29 cellular contexts compared by ENCODE assay signal in genomic region chr6:79704200-79704599, GRCh38.
"Had no signal": no experiment of that assay in that cellular context is flagged by ENCODE, and none has a peak within 500 bp of the region (broad histone marks: within the 10 kb centered on the region; RNA-seq: fewer than 3 reads in every experiment).

No MANE protein-coding gene starts in this region.

- H3K4me1 ChIP-seq: parathyroid adenoma, psoas muscle, spleen, suprapubic skin, testis, transverse colon, upper lobe of right lung, uterus had no signal

- H2AFZ ChIP-seq: parathyroid adenoma had no signal

- H3K79me2 ChIP-seq: parathyroid adenoma had no signal

- H3K9ac ChIP-seq: parathyroid adenoma had no signal

- H3K27ac ChIP-seq: neutrophil, parathyroid adenoma, psoas muscle, skin epidermis, spleen, suprapubic skin, testis, tibial artery, transverse colon, upper lobe of right lung, uterus had no signal

- H3K36me3 ChIP-seq: neutrophil, spleen, suprapubic skin, tibial artery, upper lobe of right lung, uterus had no signal

- H3K4me2 ChIP-seq: smooth muscle cell had no signal

- H3K9me3 ChIP-seq: neutrophil, psoas muscle, spleen, suprapubic skin, testis, tibial artery, transverse colon, upper lobe of right lung, uterus had no signal

- DNase-seq: naive thymus-derived CD8-positive, alpha-beta T cell; nephron progenitor cell; nucleus accumbens; posterior cingulate gyrus; psoas muscle; right cardiac atrium; spleen; stimulated activated CD4-positive, alpha-beta T cell treated with anti-CD3 and anti-CD28 coated beads, Interleukin-12 subunit alpha, Interleukin-12 subunit beta, amount 100 ng/mL, for 4 hours; stimulated activated CD4-positive, alpha-beta T cell treated with anti-CD3 and anti-CD28 coated beads, Interleukin-1b, Interleukin-23, amount 100 ng/mL, for 48 hours; stimulated activated CD4-positive, alpha-beta T cell treated with anti-CD3 and anti-CD28 coated beads, Interleukin-4, amount 100 ng/mL, for 1 hour; stimulated activated CD4-positive, alpha-beta T cell treated with anti-CD3 and anti-CD28 coated beads, Interleukin-4, amount 100 ng/mL, for 4 hours; stimulated activated CD8-positive, alpha-beta memory T cell treated with anti-CD3 and anti-CD28 coated beads, Interleukin-4, amount 100 ng/mL, for 48 hours; stimulated activated naive CD4-positive, alpha-beta T cell; stimulated activated naive CD8-positive, alpha-beta T cell treated with anti-CD3 and anti-CD28 coated beads, Interleukin-15, amount 100 ng/mL, for 72 hours; stimulated activated naive CD8-positive, alpha-beta T cell treated with anti-CD3 and anti-CD28 coated beads, Interleukin-15, Interleukin-2, amounts not matched to agents 100 U/mL and 50 U/mL, for 24 hours; substantia nigra; testis; tibial artery; transverse colon; upper lobe of right lung; uterus had no signal

- H3K27me3 ChIP-seq: neutrophil, spleen, suprapubic skin, testis, tibial artery, transverse colon, upper lobe of right lung, uterus had no signal

- ATAC-seq: naive thymus-derived CD8-positive, alpha-beta T cell; natural killer cell treated with Interleukin-12 subunit alpha and Interleukin-12 subunit beta and Interleukin-15 and Interleukin-18, amount 100 ng/mL, for 72 hours; psoas muscle; right cardiac atrium; sciatic nerve; stimulated activated memory B cell treated with anti-CD40 and anti-IgM and Interleukin-4, amounts not matched to agents 10 μg/mL and 1 μg/mL and 100 μg/mL, for 72 hours; stimulated activated naive CD8-positive, alpha-beta T cell treated with anti-CD3 and anti-CD28 coated beads, Interleukin-15, amount 100 ng/mL, for 72 hours; stimulated activated naive CD8-positive, alpha-beta T cell treated with anti-CD3 and anti-CD28 coated beads, Interleukin-15, Interleukin-2, amounts not matched to agents 100 U/mL and 50 U/mL, for 24 hours; upper lobe of right lung had no signal

- H3K4me3 ChIP-seq: psoas muscle, skin epidermis, smooth muscle cell, spleen, suprapubic skin, testis, tibial artery, transverse colon, upper lobe of right lung, uterus had no signal
